ENCODE assay signal across 9 cellular contexts in the genomic region with DNA sequence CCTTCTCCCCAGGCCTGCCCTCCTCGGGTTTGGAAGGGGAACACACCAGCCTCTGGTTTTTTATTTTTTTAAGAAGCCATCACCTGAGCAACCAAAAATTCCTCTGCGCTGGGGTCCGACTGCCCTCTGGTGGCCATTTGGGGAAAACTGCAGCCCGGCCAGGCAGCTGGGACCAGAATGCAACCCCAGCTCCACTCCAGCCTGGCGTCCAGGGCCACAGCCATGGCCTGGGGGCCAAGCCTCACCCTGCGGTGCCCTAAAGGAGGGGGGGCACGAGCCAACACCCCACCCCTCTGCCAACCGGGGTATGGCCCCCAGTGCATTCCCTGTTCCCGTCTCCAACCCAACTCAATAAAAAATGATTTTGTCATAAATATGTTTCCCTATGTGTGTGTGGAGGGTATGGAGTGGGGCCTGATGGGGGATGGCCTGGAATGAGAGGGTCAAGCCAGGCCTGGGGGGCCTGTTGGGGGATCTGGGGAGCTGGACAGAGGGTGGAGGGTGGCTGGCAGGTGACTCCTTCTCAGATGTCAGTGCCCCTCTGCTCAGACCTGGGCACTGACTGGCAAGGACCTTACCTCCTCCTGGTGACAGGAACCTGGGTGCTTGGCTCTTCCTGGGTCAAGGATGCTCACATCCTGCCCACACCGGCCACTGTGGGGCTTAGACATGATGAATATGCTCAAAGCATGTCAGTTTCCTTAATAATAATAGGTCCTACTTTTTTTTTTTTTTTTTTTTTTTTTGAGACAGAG. TPM values are rescaled to one million over a fixed set of nuclear protein-coding genes. Genes with fewer than 3 reads are reported as not detected.
DNase-seq lines count a peak whose midpoint lies in the region; ATAC-seq and TF ChIP-seq lines count a peak whose summit lies in the region.
"Had no signal": no experiment of that assay in that cellular context is flagged by ENCODE, and none has a peak within 500 bp of the region (broad histone marks: within the 10 kb centered on the region; RNA-seq: fewer than 3 reads in every experiment).

No MANE protein-coding gene starts in this region.

- no peak overlapping the region for H3K27ac ChIP-seq in uterus

- no peak overlapping the region for H3K4me3 ChIP-seq in uterus

- H3K36me3 ChIP-seq in uterus: no peaks in the 10 kb centered on the region

- peaks cover 12% of the 10 kb centered on the region for H3K27me3 Mint-ChIP-seq in glutamatergic neuron (ENCODE audit: unreplicated experiment)

- peak; percentile 34 for DNase-seq in GF-D8 (lab: John Stamatoyannopoulos, UW)
- DNase-seq in SK-MEL-5 (ENCODE audit: low read depth, low spot score): peak; percentile 79
- DNase-seq in activated gamma-delta T cell treated with anti-CD3 and anti-CD28 coated beads, Interleukin-2, amount 50 U/mL, for 16 hours (ENCODE audit: low read depth): peak; percentile 71
- DNase-seq in glutamatergic neuron: peak; percentile 81
- DNase-seq in posterior vena cava (ENCODE audit: low spot score): peak; percentile 90
- peak; percentile 74 to 83 for DNase-seq in uterus

- no peaks in the 10 kb centered on the region for H3K36me3 Mint-ChIP-seq in glutamatergic neuron (ENCODE audit: unreplicated experiment)

- peaks cover 6 to 8% of the 10 kb centered on the region in 2 donors for H3K4me1 ChIP-seq in uterus

- TF ChIP-seq POLR2A in uterus (IDR thresholded peaks at IDR 0.05): no peak
- TF ChIP-seq POLR2A in GM18505 (IDR thresholded peaks at IDR 0.05; ENCODE audit: borderline replicate concordance, extremely low read depth, insufficient read depth, insufficient read length): no peak

- in situ Hi-C loops in SK-MEL-5 (cut with HindIII; ENCODE audit: low pct_unique_long_range_greater_than_20kb, low sequenced_read_pairs): no loop called here

- H3K27ac Mint-ChIP-seq in glutamatergic neuron (ENCODE audit: unreplicated experiment): no peak overlapping the region

- H3K9me3 ChIP-seq in uterus: no peaks in the 10 kb centered on the region

- TF ChIP-seq CTCF in LNCAP (IDR thresholded peaks at IDR 0.05) (peak; percentile 96), glutamatergic neuron (IDR thresholded peaks at IDR 0.05; ENCODE audit: partially characterized antibody, unreplicated experiment) (peak; percentile 96), uterus (IDR thresholded peaks at IDR 0.05) (peak; percentile 92 to 96 (median 96))

- peaks cover 2% of the 10 kb centered on the region for H3K9me3 Mint-ChIP-seq in glutamatergic neuron (ENCODE audit: unreplicated experiment)

- H3K4me1 Mint-ChIP-seq in glutamatergic neuron (ENCODE audit: low read depth, unreplicated experiment): peaks cover 23% of the 10 kb centered on the region

- intact Hi-C loops in posterior vena cava (cut with DNase I): loop anchor here (10.0 kb wide), 1 partner anchor 269 kb away; no protein-coding TSS in a partner anchor
- intact Hi-C loops in uterus (cut with DNase I; ENCODE audit: low total_unique reads): loop anchor here (5.0 kb wide), 1 partner anchor 267 kb away; no protein-coding TSS in a partner anchor

- no peaks in the 10 kb centered on the region for H3K27me3 ChIP-seq in uterus

- H3K4me3 Mint-ChIP-seq in glutamatergic neuron (ENCODE audit: unreplicated experiment): no peak overlapping the region

- no peak for ATAC-seq in GM18505 (IDR thresholded peaks at IDR 0.05; ENCODE audit: unreplicated experiment)

RNA-seq across cellular contexts. Expression of gene GPR3, which starts 3.2 kb away (rescaled TPM):
- 1.7 and 2.1 TPM in 2 replicates for total RNA-seq in SK-MEL-5 (2014; rRNA removed; shearing (Covaris generic))
- 9.1 and 12.1 TPM in 2 replicates for polyA plus RNA-seq in SK-MEL-5 (2015; cell fraction: cytosol; rRNA removed)
- polyA plus RNA-seq in SK-MEL-5 (2015; cell fraction: nucleus; rRNA removed): 6.9 and 14.4 TPM in 2 replicates
- 1.5 TPM for total RNA-seq in glutamatergic neuron (ENCODE audit: unreplicated experiment)
- 1 to 10 TPM in 1 of 2 donors, under 1 TPM in 1; 0.37 to 1.2 TPM for total RNA-seq in posterior vena cava
- total RNA-seq in uterus: 1 to 10 TPM in 1 of 4 donors, under 1 TPM in 1, not detected in 2; 0.55 to 1.9 TPM

RNA-seq across cellular contexts. Expression of gene CD164L2, which starts 12.5 kb away (rescaled TPM):
- not detected in 2 replicates for total RNA-seq in SK-MEL-5 (2014; rRNA removed; shearing (Covaris generic))
- not detected in 2 replicates for polyA plus RNA-seq in SK-MEL-5 (2015; cell fraction: cytosol; rRNA removed)
- polyA plus RNA-seq in SK-MEL-5 (2015; cell fraction: nucleus; rRNA removed): not detected in 2 replicates
- not detected for total RNA-seq in glutamatergic neuron (ENCODE audit: unreplicated experiment)
- not detected for total RNA-seq in posterior vena cava
- total RNA-seq in uterus: under 1 TPM in 1 of 4 donors, not detected in 3; 0.69 TPM
- total RNA-seq: glomerular endothelial cell had no signal

RNA-seq across cellular contexts. Expression of gene FCN3, which starts 21.0 kb away (rescaled TPM):
- total RNA-seq in SK-MEL-5 (2014; rRNA removed; shearing (Covaris generic)): not detected in 2 replicates
- polyA plus RNA-seq in SK-MEL-5 (2015; cell fraction: cytosol; rRNA removed): not detected in 2 replicates
- polyA plus RNA-seq in SK-MEL-5 (2015; cell fraction: nucleus; rRNA removed): not detected in 2 replicates
- total RNA-seq in glutamatergic neuron (ENCODE audit: unreplicated experiment) (not detected), posterior vena cava (10 to 100 TPM; 10.4 to 11.6 TPM), uterus (1 to 10 TPM in 3 of 4 donors, not detected in 1; 2.1 to 4.7 (median 2.4) TPM)
- total RNA-seq: glomerular endothelial cell had no signal

RNA-seq across cellular contexts. Expression of gene MAP3K6, which starts 28.9 kb away (rescaled TPM):
- total RNA-seq in SK-MEL-5 (2014; rRNA removed; shearing (Covaris generic)): 5.5 and 6.4 TPM in 2 replicates
- 10.8 and 13.9 TPM in 2 replicates for polyA plus RNA-seq in SK-MEL-5 (2015; cell fraction: cytosol; rRNA removed)
- 128 and 135 TPM in 2 replicates for polyA plus RNA-seq in SK-MEL-5 (2015; cell fraction: nucleus; rRNA removed)
- 10.0 TPM for total RNA-seq in glutamatergic neuron (ENCODE audit: unreplicated experiment)
- 10 to 100 TPM; 72.8 to 94.3 TPM for total RNA-seq in posterior vena cava
- 100 to 1,000 TPM in 1 of 4 donors, 10 to 100 TPM in 3; 10.9 to 124 (median 16.5) TPM for total RNA-seq in uterus

RNA-seq across cellular contexts. Expression of gene SYTL1, which starts 53.8 kb away (rescaled TPM):
- not detected in 2 replicates for total RNA-seq in SK-MEL-5 (2014; rRNA removed; shearing (Covaris generic))
- polyA plus RNA-seq in SK-MEL-5 (2015; cell fraction: cytosol; rRNA removed): not detected in 2 replicates
- 0.59 TPM in 1 of 2 replicates, not detected in the other for polyA plus RNA-seq in SK-MEL-5 (2015; cell fraction: nucleus; rRNA removed)
- total RNA-seq in glutamatergic neuron (ENCODE audit: unreplicated experiment) (3.2 TPM), posterior vena cava (1 to 10 TPM; 1.6 to 1.9 TPM), uterus (10 to 100 TPM in 1 of 4 donors, 1 to 10 TPM in 2, not detected in 1; 1.6 to 11.3 (median 4.8) TPM)

Comparison
In these comparisons a context has a peak if more than half of its experiments do, and no peak if none do; other contexts are left out.
1. DNase-seq: peak in every context shown above with its lines; median percentile 90 in posterior vena cava; 81 in glutamatergic neuron; 79 in SK-MEL-5; 78 in uterus; 71 in activated gamma-delta T cell treated with anti-CD3 and anti-CD28 coated beads, Interleukin-2, amount 50 U/mL, for 16 hours; 34 in GF-D8.